In genomic region chr16:24855678-24856077, GRCh38 we compare ENCODE assay signal across 21 cellular contexts. TPM values are rescaled to one million over a fixed set of nuclear protein-coding genes. Genes with fewer than 3 reads are reported as not detected.
"Had no signal": no experiment of that assay in that cellular context is flagged by ENCODE, and none has a peak within 500 bp of the region (broad histone marks: within the 10 kb centered on the region; RNA-seq: fewer than 3 reads in every experiment).

No MANE protein-coding gene starts in this region.

- H3K27ac ChIP-seq: epithelial cell of prostate, gastroesophageal sphincter, heart right ventricle, ovary, tibial artery had no signal

- ATAC-seq: activated CD8-positive, alpha-beta T cell treated with anti-CD3 and anti-CD28 coated beads for 36 hours; gastroesophageal sphincter; heart right ventricle; left lobe of liver; mucosa of descending colon; naive thymus-derived CD4-positive, alpha-beta T cell; sciatic nerve; stimulated activated effector memory CD8-positive, alpha-beta T cell treated with anti-CD3 and anti-CD28 coated beads, Interleukin-12 subunit alpha, Interleukin-12 subunit beta, amount 100 ng/mL, for 72 hours had no signal

- FAIRE-seq: islet of Langerhans, urothelium cell line had no signal

- H3K27me3 ChIP-seq: gastroesophageal sphincter, ovary had no signal

- H3K36me3 ChIP-seq: gastroesophageal sphincter, heart right ventricle, ovary, tibial artery had no signal

- DNase-seq: activated B cell treated with CpG ODN at 0.5 μM for 24 hours; activated CD4-positive, alpha-beta T cell treated with anti-CD3 and anti-CD28 coated beads for 48 hours; activated CD8-positive, alpha-beta T cell treated with anti-CD3 and anti-CD28 coated beads for 36 hours; activated gamma-delta T cell treated with Interleukin-2 at 50 U/mL for 16 hours; activated T-cell treated with anti-CD3 and anti-CD28 coated beads, Interleukin-2, amount 50 U/mL, for 48 hours; amygdala; heart right ventricle; mucosa of descending colon; naive thymus-derived CD4-positive, alpha-beta T cell; ovary; stimulated activated CD4-positive, alpha-beta T cell treated with anti-CD3 and anti-CD28 coated beads, Interleukin-2, amount 100 ng/mL, for 24 hours; T-helper 2 cell; tibial artery had no signal

- H3K4me3 ChIP-seq: gastroesophageal sphincter, heart right ventricle, mucosa of descending colon, ovary, tibial artery had no signal

- H3K9me3 ChIP-seq: gastroesophageal sphincter, heart right ventricle, mucosa of descending colon, ovary, tibial artery had no signal

RNA-seq across cellular contexts. Expression of gene SLC5A11, which starts 9.9 kb away (rescaled TPM):
- total RNA-seq: lung microvascular endothelial cell, sciatic nerve had no signal
- polyA plus RNA-seq: naive thymus-derived CD4-positive, alpha-beta T cell had no signal
